12 cellular contexts compared by ENCODE assay signal in the genomic region with DNA sequence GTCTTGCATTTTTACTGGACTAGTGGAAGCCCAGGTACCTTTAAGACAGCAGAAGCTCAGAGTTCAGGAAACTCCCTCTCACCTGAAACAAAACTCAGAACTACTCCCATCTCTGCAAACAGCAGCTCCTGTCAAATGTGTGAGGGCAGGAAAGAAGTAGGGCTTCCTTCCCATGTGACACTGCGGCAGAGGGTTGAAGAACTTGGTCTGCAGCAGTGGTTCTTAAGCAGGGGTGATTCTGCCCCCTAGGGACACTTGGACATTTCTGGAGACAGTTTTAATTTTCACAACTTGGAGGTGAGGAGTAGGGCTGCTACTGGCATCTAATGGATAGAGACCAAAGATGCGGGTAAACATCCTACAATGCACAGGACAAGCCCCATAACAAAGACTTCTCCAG.
DNase-seq lines count a peak whose midpoint lies in the region; ATAC-seq and TF ChIP-seq lines count a peak whose summit lies in the region.
"Had no signal": no experiment of that assay in that cellular context is flagged by ENCODE, and none has a peak within 500 bp of the region (broad histone marks: within the 10 kb centered on the region; RNA-seq: fewer than 3 reads in every experiment).

No MANE protein-coding gene starts in this region.

- no peak overlapping the region for H2BK5ac ChIP-seq in neuronal stem cell (ENCODE audit: low read length)

- intact Hi-C loops in Calu3 (cut with micrococcal nuclease; ENCODE audit: unreplicated experiment): loop anchor here (1.0 kb wide), 1 partner anchor 102 kb away; no protein-coding TSS in a partner anchor
- intact Hi-C loops in CD4-positive, alpha-beta T cell (cut with DNase I, micrococcal nuclease): no loop called here

- H3K4ac ChIP-seq in neuronal stem cell (ENCODE audit: low read length): no peak overlapping the region

- H3K23ac ChIP-seq in neuronal stem cell (ENCODE audit: low read depth, low read length, poor library complexity): no peak overlapping the region

- H3K4me1 ChIP-seq in neuronal stem cell (ENCODE audit: control insufficient read depth in 2 of 2, insufficient read depth in 1 of 2, low read depth in 1 of 2, low read length in 2 of 2): no peaks in the 10 kb centered on the region
- H3K4me1 ChIP-seq: transverse colon had no signal

- H3K18ac ChIP-seq in neuronal stem cell (ENCODE audit: low read length): no peak overlapping the region

- no peak for TF ChIP-seq CTCF in Calu3 (IDR thresholded peaks at IDR 0.05; ENCODE audit: unreplicated experiment)
- TF ChIP-seq CTCF in CD4-positive, alpha-beta T cell (IDR thresholded peaks at IDR 0.05): no peak

- no peak overlapping the region for H2AK5ac ChIP-seq in neuronal stem cell (ENCODE audit: low read depth, low read length)

- H2AFZ ChIP-seq in neuronal stem cell (ENCODE audit: low read length): no peak overlapping the region

- H3K9me3 ChIP-seq in neuronal stem cell (replicated peaks in 1 of 2; ENCODE audit: control insufficient read depth in 2 of 2, insufficient read depth in 1 of 2, low read depth in 1 of 2, low read length in 2 of 2): no peaks in the 10 kb centered on the region
- H3K9me3 ChIP-seq in CD4-positive, alpha-beta T cell (ENCODE audit: control insufficient read depth, low read length): no peaks in the 10 kb centered on the region
- H3K9me3 ChIP-seq: transverse colon had no signal

- no peak overlapping the region for H2BK120ac ChIP-seq in neuronal stem cell (ENCODE audit: low read depth, low read length)

- peaks cover 98% of the 10 kb centered on the region for H3K27me3 Mint-ChIP-seq in Calu3 (ENCODE audit: unreplicated experiment)
- peaks cover 46% of the 10 kb centered on the region for H3K27me3 Mint-ChIP-seq in CD4-positive, alpha-beta T cell

- H3K4me3 ChIP-seq in neuronal stem cell (ENCODE audit: low read length in 2 of 2): no peak overlapping the region
- H3K4me3 ChIP-seq: transverse colon had no signal

- no peaks in the 10 kb centered on the region for H3K9me3 Mint-ChIP-seq in Calu3 (ENCODE audit: low read depth, unreplicated experiment)
- H3K9me3 Mint-ChIP-seq in CD4-positive, alpha-beta T cell: no peaks in the 10 kb centered on the region

- CTCF ChIA-PET in Calu3 (lab: Charles Lee): no interaction called here
- CTCF ChIA-PET in CD4-positive, alpha-beta T cell (lab: Charles Lee): no interaction called here

- no peak overlapping the region for H3K27ac ChIP-seq in neuronal stem cell (replicated peaks; ENCODE audit: low read length)
- no peak overlapping the region for H3K27ac ChIP-seq in CD4-positive, alpha-beta T cell (ENCODE audit: low read depth, low read length)
- H3K27ac ChIP-seq: transverse colon had no signal

- peak; percentile 50 for ATAC-seq in GM21723 (IDR thresholded peaks at IDR 0.05; ENCODE audit: unreplicated experiment)
- no peak for ATAC-seq in GM19035 (IDR thresholded peaks at IDR 0.05; ENCODE audit: unreplicated experiment)
- no peak for ATAC-seq in HG03139 (IDR thresholded peaks at IDR 0.05; ENCODE audit: unreplicated experiment)
- no peak for ATAC-seq in CD4-positive, alpha-beta T cell (ENCODE audit: poor library complexity)

- no peak overlapping the region for H2BK15ac ChIP-seq in neuronal stem cell (ENCODE audit: low read length)

- no peaks in the 10 kb centered on the region for H3K79me1 ChIP-seq in neuronal stem cell (ENCODE audit: low read depth, low read length)

- H3K9ac ChIP-seq in neuronal stem cell (ENCODE audit: low read depth, low read length, poor library complexity): no peak overlapping the region

- H3K36me3 Mint-ChIP-seq in Calu3 (ENCODE audit: insufficient read depth, unreplicated experiment): no peaks in the 10 kb centered on the region
- H3K36me3 Mint-ChIP-seq in CD4-positive, alpha-beta T cell (ENCODE audit: low read depth): no peaks in the 10 kb centered on the region

- H3K4me2 ChIP-seq in neuronal stem cell (ENCODE audit: insufficient read depth, low read length, poor library complexity, severe bottlenecking): no peak overlapping the region

- WGBS in neuronal stem cell (ENCODE audit: extremely low coverage in 2 of 2, insufficient read length in 2 of 2, insufficient replicate concordance in 1 of 2), 2 donors: no CpG with 5 or more reads among the region's 2 CpGs

- H4K91ac ChIP-seq in neuronal stem cell (ENCODE audit: low read depth, low read length, poor library complexity): no peak overlapping the region

- H3K14ac ChIP-seq in neuronal stem cell (ENCODE audit: low read length): no peak overlapping the region

- H2BK12ac ChIP-seq in neuronal stem cell (ENCODE audit: low read length): no peak overlapping the region

- H3K36me3 ChIP-seq in neuronal stem cell (replicated peaks in 1 of 2; ENCODE audit: control insufficient read depth in 2 of 2, insufficient read depth in 2 of 2, low read length in 2 of 2): no peaks in the 10 kb centered on the region
- H3K36me3 ChIP-seq: transverse colon had no signal

- no peak overlapping the region for H4K8ac ChIP-seq in neuronal stem cell (ENCODE audit: low read depth, low read length)

- no peaks in the 10 kb centered on the region for H3K4me1 Mint-ChIP-seq in Calu3 (ENCODE audit: low read depth, unreplicated experiment)
- H3K4me1 Mint-ChIP-seq in CD4-positive, alpha-beta T cell (ENCODE audit: low read depth): no peaks in the 10 kb centered on the region

- H3K4me3 Mint-ChIP-seq in Calu3 (ENCODE audit: low read depth, unreplicated experiment): no peak overlapping the region
- H3K4me3 Mint-ChIP-seq in CD4-positive, alpha-beta T cell: no peak overlapping the region

- no peak overlapping the region for H3K27ac Mint-ChIP-seq in Calu3 (ENCODE audit: unreplicated experiment)
- no peak overlapping the region for H3K27ac Mint-ChIP-seq in CD4-positive, alpha-beta T cell

- POLR2A ChIA-PET in CD4-positive, alpha-beta T cell (lab: Charles Lee): no interaction called here

- DNase-seq in Calu3 (peak; percentile 35), MV-4-11 (lab: John Stamatoyannopoulos, UW) (peak; percentile 24), fibroblast of gingiva (ENCODE audit: low read depth) (peak; percentile 12), neuronal stem cell (ENCODE audit: low spot score) (no peak)
- no peak for DNase-seq in CD4-positive, alpha-beta T cell
- DNase-seq: amygdala, NCI-H1436, T1000, transverse colon had no signal

- no TSS peak for BruUV-seq in Calu3 (replicated peaks; lab: Mats Ljungman, UMichigan)

- H3K27me3 ChIP-seq in neuronal stem cell (ENCODE audit: control insufficient read depth in 3 of 3, insufficient read depth in 3 of 3, low read depth in 1 of 3, low read length in 3 of 3): peaks cover 0 to 4% (median 0%) of the 10 kb centered on the region in 3 experiments
- peaks cover 11% of the 10 kb centered on the region for H3K27me3 ChIP-seq in CD4-positive, alpha-beta T cell (ENCODE audit: control insufficient read depth, insufficient read depth, low read length)

Comparison
In these comparisons a context has a peak if more than half of its experiments do, and no peak if none do; other contexts are left out.
1. DNase-seq: peak in Calu3 (single experiment), MV-4-11 (single experiment) and fibroblast of gingiva (single experiment); none in neuronal stem cell (single experiment) and CD4-positive, alpha-beta T cell (0 of 10).